In genomic region chr19:50383307-50383851, GRCh38 we compare ENCODE assay signal across 9 cellular contexts. TPM values are rescaled to one million over a fixed set of nuclear protein-coding genes. Genes with fewer than 3 reads are reported as not detected.
DNase-seq lines count a peak whose midpoint lies in the region; ATAC-seq and TF ChIP-seq lines count a peak whose summit lies in the region.
"Had no signal": no experiment of that assay in that cellular context is flagged by ENCODE, and none has a peak within 500 bp of the region (broad histone marks: within the 10 kb centered on the region; RNA-seq: fewer than 3 reads in every experiment).

No MANE protein-coding gene starts in this region.

- H3K4me3 ChIP-seq in BLaER1 treated with 17β-estradiol and CSF1 and Interleukin-3, amounts not matched to agents 10 nM and 100 nM, result peak overlapping the region; percentile 55 to 80 (median 72); a peak in 19 of 20 replicates
- peak overlapping the region; percentile 72 for H3K4me3 ChIP-seq in brain microvascular endothelial cell (ENCODE audit: low read depth, low read length)
- peak overlapping the region; percentile 51 for H3K4me3 ChIP-seq in mononuclear cell (ENCODE audit: low read length)

- no peaks in the 10 kb centered on the region for H3K27me3 ChIP-seq in BLaER1 treated with 17β-estradiol and CSF1 and Interleukin-3, amounts not matched to agents 10 nM and 100 nM
- no peaks in the 10 kb centered on the region for H3K27me3 ChIP-seq in brain microvascular endothelial cell (replicated peaks)
- no peaks in the 10 kb centered on the region for H3K27me3 ChIP-seq in mononuclear cell (ENCODE audit: insufficient read depth, low read length)

- TF ChIP-seq CTCF in brain microvascular endothelial cell (IDR thresholded peaks at IDR 0.05; ENCODE audit: low read depth, low read length, missing control alignments), result no peak

- H4K20me1 ChIP-seq in BLaER1 treated with 17β-estradiol and CSF1 and Interleukin-3, amounts not matched to agents 10 nM and 100 nM, result peaks cover 29 to 87% (median 57%) of the 10 kb centered on the region in 11 experiments; a peak in 21 of 22 replicates

- in situ Hi-C loops in brain microvascular endothelial cell (cut with HindIII; ENCODE audit: low pct_ligation_motif_present, low sequenced_read_pairs), result no loop called here

- peak; percentile 4 for DNase-seq in brain microvascular endothelial cell
- DNase-seq in DMS153 treated with DMSO at 0.1 percent for 48 hours (lab: John Stamatoyannopoulos, UW; ENCODE audit: unreplicated experiment), result no peak
- no peak for DNase-seq in cortex of kidney (lab: John Stamatoyannopoulos, UW)
- no peak for DNase-seq in CD1c-positive myeloid dendritic cell (ENCODE audit: extremely low spot score)

- H3K36me3 ChIP-seq in BLaER1 treated with 17β-estradiol and CSF1 and Interleukin-3, amounts not matched to agents 10 nM and 100 nM, result peaks cover 43 to 76% (median 73%) of the 10 kb centered on the region in 11 experiments
- peaks cover 25% of the 10 kb centered on the region for H3K36me3 ChIP-seq in brain microvascular endothelial cell (replicated peaks)

- ATAC-seq in HG03159 (IDR thresholded peaks at IDR 0.05; ENCODE audit: unreplicated experiment) (peak; percentile 17), HG02852 (IDR thresholded peaks at IDR 0.05; ENCODE audit: unreplicated experiment) (no peak)

- no peaks in the 10 kb centered on the region for H3K9me3 ChIP-seq in BLaER1 treated with 17β-estradiol and CSF1 and Interleukin-3, amounts not matched to agents 10 nM and 100 nM (replicated peaks in 1 of 11)
- no peaks in the 10 kb centered on the region for H3K9me3 ChIP-seq in mononuclear cell (ENCODE audit: low read depth, low read length)

- H3K4me1 ChIP-seq in BLaER1 treated with 17β-estradiol and CSF1 and Interleukin-3, amounts not matched to agents 10 nM and 100 nM, result peaks cover 27 to 45% (median 36%) of the 10 kb centered on the region in 10 experiments
- H3K4me1 ChIP-seq in mononuclear cell (ENCODE audit: insufficient read depth, low read length), result peaks cover 45% of the 10 kb centered on the region

- H3K9ac ChIP-seq in BLaER1 treated with 17β-estradiol and CSF1 and Interleukin-3, amounts not matched to agents 10 nM and 100 nM, result peak overlapping the region; percentile 63 to 92 (median 87); a peak in 21 of 22 replicates

- H3K27ac ChIP-seq in BLaER1 treated with 17β-estradiol and CSF1 and Interleukin-3, amounts not matched to agents 10 nM and 100 nM, result peak overlapping the region in 10 of 11 experiments; percentile 67 to 94 (median 84); a peak in 21 of 22 replicates
- peak overlapping the region; percentile 21 for H3K27ac ChIP-seq in brain microvascular endothelial cell

- peak overlapping the region; percentile 67 to 100 (median 98) for H3K4me2 ChIP-seq in BLaER1 treated with 17β-estradiol and CSF1 and Interleukin-3, amounts not matched to agents 10 nM and 100 nM

RNA-seq across cellular contexts. Expression of gene POLD1, which starts 0.8 kb away (rescaled TPM):
- total RNA-seq in mononuclear cell, result 7.7 TPM

RNA-seq across cellular contexts. Expression of gene NR1H2, which starts 7.1 kb away (rescaled TPM):
- 125 TPM for total RNA-seq in mononuclear cell

RNA-seq across cellular contexts. Expression of gene NAPSA, which starts 17.9 kb away (rescaled TPM):
- total RNA-seq in mononuclear cell, result not detected

RNA-seq across cellular contexts. Expression of gene SPIB, which starts 35.4 kb away (rescaled TPM):
- total RNA-seq in mononuclear cell, result 5.6 TPM
- total RNA-seq: lung microvascular endothelial cell had no signal

RNA-seq across cellular contexts. Expression of gene MYBPC2, which starts 49.3 kb away (rescaled TPM):
- 0.10 TPM for total RNA-seq in mononuclear cell
- total RNA-seq: lung microvascular endothelial cell had no signal
